1 cellular context compared by ENCODE assay signal in the genomic region with DNA sequence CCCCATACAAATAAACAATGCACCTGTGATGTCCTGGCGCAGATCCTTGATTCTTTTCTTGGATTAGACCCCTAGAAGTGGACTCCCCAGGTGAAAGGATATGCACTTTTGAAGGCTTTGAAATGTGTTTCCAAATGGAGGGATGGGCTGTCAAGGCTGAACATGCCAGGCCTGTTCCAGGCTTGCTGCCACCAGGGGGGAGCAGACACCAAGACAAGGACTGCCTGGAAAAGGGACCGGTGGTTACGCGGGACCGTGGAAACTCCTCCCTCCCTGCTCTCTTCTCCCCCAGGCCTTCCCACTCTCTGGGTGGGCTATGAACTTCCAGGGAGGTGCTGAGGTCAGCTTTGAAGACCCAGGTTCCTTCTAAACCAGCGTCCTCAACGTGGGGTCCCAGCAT.
TF ChIP-seq lines count a peak whose summit lies in the region.

No MANE protein-coding gene starts in this region.

TF ChIP-seq in WTC11, 78 proteins besides CTCF, POLR2A, EP300 and RAD21 (continued from another document):
- TF ChIP-seq, protein P1, sequence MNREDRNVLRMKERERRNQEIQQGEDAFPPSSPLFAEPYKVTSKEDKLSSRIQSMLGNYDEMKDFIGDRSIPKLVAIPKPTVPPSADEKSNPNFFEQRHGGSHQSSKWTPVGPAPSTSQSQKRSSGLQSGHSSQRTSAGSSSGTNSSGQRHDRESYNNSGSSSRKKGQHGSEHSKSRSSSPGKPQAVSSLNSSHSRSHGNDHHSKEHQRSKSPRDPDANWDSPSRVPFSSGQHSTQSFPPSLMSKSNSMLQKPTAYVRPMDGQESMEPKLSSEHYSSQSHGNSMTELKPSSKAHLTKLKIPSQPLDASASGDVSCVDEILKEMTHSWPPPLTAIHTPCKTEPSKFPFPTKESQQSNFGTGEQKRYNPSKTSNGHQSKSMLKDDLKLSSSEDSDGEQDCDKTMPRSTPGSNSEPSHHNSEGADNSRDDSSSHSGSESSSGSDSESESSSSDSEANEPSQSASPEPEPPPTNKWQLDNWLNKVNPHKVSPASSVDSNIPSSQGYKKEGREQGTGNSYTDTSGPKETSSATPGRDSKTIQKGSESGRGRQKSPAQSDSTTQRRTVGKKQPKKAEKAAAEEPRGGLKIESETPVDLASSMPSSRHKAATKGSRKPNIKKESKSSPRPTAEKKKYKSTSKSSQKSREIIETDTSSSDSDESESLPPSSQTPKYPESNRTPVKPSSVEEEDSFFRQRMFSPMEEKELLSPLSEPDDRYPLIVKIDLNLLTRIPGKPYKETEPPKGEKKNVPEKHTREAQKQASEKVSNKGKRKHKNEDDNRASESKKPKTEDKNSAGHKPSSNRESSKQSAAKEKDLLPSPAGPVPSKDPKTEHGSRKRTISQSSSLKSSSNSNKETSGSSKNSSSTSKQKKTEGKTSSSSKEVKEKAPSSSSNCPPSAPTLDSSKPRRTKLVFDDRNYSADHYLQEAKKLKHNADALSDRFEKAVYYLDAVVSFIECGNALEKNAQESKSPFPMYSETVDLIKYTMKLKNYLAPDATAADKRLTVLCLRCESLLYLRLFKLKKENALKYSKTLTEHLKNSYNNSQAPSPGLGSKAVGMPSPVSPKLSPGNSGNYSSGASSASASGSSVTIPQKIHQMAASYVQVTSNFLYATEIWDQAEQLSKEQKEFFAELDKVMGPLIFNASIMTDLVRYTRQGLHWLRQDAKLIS (CRISPR knock-in tag; IDR thresholded peaks at IDR 0.05; ENCODE audit: borderline replicate concordance) = no peak
- TF ChIP-seq, protein P2, sequence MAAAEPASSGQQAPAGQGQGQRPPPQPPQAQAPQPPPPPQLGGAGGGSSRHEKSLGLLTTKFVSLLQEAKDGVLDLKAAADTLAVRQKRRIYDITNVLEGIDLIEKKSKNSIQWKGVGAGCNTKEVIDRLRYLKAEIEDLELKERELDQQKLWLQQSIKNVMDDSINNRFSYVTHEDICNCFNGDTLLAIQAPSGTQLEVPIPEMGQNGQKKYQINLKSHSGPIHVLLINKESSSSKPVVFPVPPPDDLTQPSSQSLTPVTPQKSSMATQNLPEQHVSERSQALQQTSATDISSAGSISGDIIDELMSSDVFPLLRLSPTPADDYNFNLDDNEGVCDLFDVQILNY (CRISPR knock-in tag; IDR thresholded peaks at IDR 0.05) = no peak
- no peak for TF ChIP-seq ZNF121 (CRISPR knock-in tag; IDR thresholded peaks at IDR 0.05)
- TF ChIP-seq ELF4 (CRISPR knock-in tag; IDR thresholded peaks at IDR 0.05; ENCODE audit: low read depth) = no peak
- no peak for TF ChIP-seq ETV6 (CRISPR knock-in tag; IDR thresholded peaks at IDR 0.05)
- TF ChIP-seq, protein P3, sequence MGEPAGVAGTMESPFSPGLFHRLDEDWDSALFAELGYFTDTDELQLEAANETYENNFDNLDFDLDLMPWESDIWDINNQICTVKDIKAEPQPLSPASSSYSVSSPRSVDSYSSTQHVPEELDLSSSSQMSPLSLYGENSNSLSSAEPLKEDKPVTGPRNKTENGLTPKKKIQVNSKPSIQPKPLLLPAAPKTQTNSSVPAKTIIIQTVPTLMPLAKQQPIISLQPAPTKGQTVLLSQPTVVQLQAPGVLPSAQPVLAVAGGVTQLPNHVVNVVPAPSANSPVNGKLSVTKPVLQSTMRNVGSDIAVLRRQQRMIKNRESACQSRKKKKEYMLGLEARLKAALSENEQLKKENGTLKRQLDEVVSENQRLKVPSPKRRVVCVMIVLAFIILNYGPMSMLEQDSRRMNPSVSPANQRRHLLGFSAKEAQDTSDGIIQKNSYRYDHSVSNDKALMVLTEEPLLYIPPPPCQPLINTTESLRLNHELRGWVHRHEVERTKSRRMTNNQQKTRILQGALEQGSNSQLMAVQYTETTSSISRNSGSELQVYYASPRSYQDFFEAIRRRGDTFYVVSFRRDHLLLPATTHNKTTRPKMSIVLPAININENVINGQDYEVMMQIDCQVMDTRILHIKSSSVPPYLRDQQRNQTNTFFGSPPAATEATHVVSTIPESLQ (CRISPR knock-in tag; IDR thresholded peaks at IDR 0.05) = no peak
- TF ChIP-seq, protein P4, sequence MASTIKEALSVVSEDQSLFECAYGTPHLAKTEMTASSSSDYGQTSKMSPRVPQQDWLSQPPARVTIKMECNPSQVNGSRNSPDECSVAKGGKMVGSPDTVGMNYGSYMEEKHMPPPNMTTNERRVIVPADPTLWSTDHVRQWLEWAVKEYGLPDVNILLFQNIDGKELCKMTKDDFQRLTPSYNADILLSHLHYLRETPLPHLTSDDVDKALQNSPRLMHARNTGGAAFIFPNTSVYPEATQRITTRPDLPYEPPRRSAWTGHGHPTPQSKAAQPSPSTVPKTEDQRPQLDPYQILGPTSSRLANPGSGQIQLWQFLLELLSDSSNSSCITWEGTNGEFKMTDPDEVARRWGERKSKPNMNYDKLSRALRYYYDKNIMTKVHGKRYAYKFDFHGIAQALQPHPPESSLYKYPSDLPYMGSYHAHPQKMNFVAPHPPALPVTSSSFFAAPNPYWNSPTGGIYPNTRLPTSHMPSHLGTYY (CRISPR knock-in tag; IDR thresholded peaks at IDR 0.05) = no peak
- no peak for TF ChIP-seq ZNF232 (CRISPR knock-in tag; IDR thresholded peaks at IDR 0.05)
- TF ChIP-seq, protein P5, sequence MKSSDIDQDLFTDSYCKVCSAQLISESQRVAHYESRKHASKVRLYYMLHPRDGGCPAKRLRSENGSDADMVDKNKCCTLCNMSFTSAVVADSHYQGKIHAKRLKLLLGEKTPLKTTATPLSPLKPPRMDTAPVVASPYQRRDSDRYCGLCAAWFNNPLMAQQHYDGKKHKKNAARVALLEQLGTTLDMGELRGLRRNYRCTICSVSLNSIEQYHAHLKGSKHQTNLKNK (CRISPR knock-in tag; IDR thresholded peaks at IDR 0.05) = no peak
- no peak for TF ChIP-seq MXD4 (CRISPR knock-in tag; IDR thresholded peaks at IDR 0.05; ENCODE audit: borderline replicate concordance)
- TF ChIP-seq NR2C2 (CRISPR knock-in tag; IDR thresholded peaks at IDR 0.05) = no peak
- no peak for TF ChIP-seq GTF2I (CRISPR knock-in tag; conservative IDR thresholded peaks at IDR 0.05)
- no peak for TF ChIP-seq KAT7 (CRISPR knock-in tag; IDR thresholded peaks at IDR 0.05; ENCODE audit: borderline replicate concordance)
